ENCODE assay signal across 19 cellular contexts in genomic region chr2:84556190-84556589, GRCh38.
DNase-seq lines count a peak whose midpoint lies in the region; ATAC-seq and TF ChIP-seq lines count a peak whose summit lies in the region.
"Had no signal": no experiment of that assay in that cellular context is flagged by ENCODE, and none has a peak within 500 bp of the region (broad histone marks: within the 10 kb centered on the region; RNA-seq: fewer than 3 reads in every experiment).

No MANE protein-coding gene starts in this region.

- no peak overlapping the region for H3K4me3 ChIP-seq in epithelial cell of esophagus (ENCODE audit: low read length)
- H3K4me3 ChIP-seq: A549, colonic mucosa, upper lobe of left lung had no signal

- ATAC-seq in GM19023 (IDR thresholded peaks at IDR 0.05; ENCODE audit: unreplicated experiment) (peak; percentile 60), HG03469 (IDR thresholded peaks at IDR 0.05; ENCODE audit: unreplicated experiment) (peak; percentile 96), GM21529 (IDR thresholded peaks at IDR 0.05; ENCODE audit: unreplicated experiment) (no peak)
- ATAC-seq: A549, HepG2, right cardiac atrium had no signal

- TF ChIP-seq CTCF in epithelial cell of esophagus (IDR thresholded peaks at IDR 0.05; ENCODE audit: insufficient read depth, low read depth, low read length, missing control alignments): no peak

- DNase-seq in activated CD4-positive, alpha-beta T cell treated with anti-CD3 and anti-CD28 coated beads for 48 hours: peak; percentile 37
- no peak for DNase-seq in activated CD4-positive, alpha-beta T cell treated with anti-CD3 and anti-CD28 coated beads, Interleukin-2, amount 50 U/mL, for 1 hour
- DNase-seq in epithelial cell of esophagus (ENCODE audit: low read depth) (peak; percentile 6), ecto neural progenitor cell (ENCODE audit: low spot score) (no peak), RPMI8226 (no peak)
- DNase-seq: activated T-cell treated with anti-CD3 and anti-CD28 coated beads for 4 hours; anterior cingulate cortex; CD4-positive, alpha-beta T cell; colonic mucosa; islet precursor cell; mesenchymal stem cell; NCI-H1048; right cardiac atrium; upper lobe of left lung had no signal

Comparison
In these comparisons a context has a peak if more than half of its experiments do, and no peak if none do; other contexts are left out.
1. DNase-seq: peak in activated CD4-positive, alpha-beta T cell treated with anti-CD3 and anti-CD28 coated beads for 48 hours (single experiment) and epithelial cell of esophagus (single experiment); none in activated CD4-positive, alpha-beta T cell treated with anti-CD3 and anti-CD28 coated beads, Interleukin-2, amount 50 U/mL, for 1 hour (single experiment), ecto neural progenitor cell (single experiment) and RPMI8226 (single experiment).